8 cellular contexts compared by ENCODE assay signal in genomic region chr1:198179556-198179981, GRCh38. TPM values are rescaled to one million over a fixed set of nuclear protein-coding genes. Genes with fewer than 3 reads are reported as not detected.
DNase-seq lines count a peak whose midpoint lies in the region; TF ChIP-seq lines count a peak whose summit lies in the region.

No MANE protein-coding gene starts in this region.

- peaks cover 34% of the 10 kb centered on the region for H3K4me1 ChIP-seq in skeletal muscle satellite cell (ENCODE audit: control insufficient read depth, insufficient read depth, low read length)

- peak overlapping the region; percentile 72 for H3K4me2 ChIP-seq in skeletal muscle satellite cell (ENCODE audit: low read length)

- no peak for TF ChIP-seq CTCF in astrocyte of the spinal cord (IDR thresholded peaks at IDR 0.05; ENCODE audit: low read depth, low read length)

- H3K9me3 ChIP-seq in skeletal muscle satellite cell (replicated peaks; ENCODE audit: low read length): no peaks in the 10 kb centered on the region

- H3K9ac ChIP-seq in skeletal muscle satellite cell (ENCODE audit: low read depth, low read length): peak overlapping the region; percentile 24

- H3K27me3 ChIP-seq in skeletal muscle satellite cell (ENCODE audit: control insufficient read depth, insufficient read depth, low read length): no peaks in the 10 kb centered on the region

- in situ Hi-C loops in KBM-7 (cut with MboI; ENCODE audit: low pct_unique_long_range_greater_than_20kb, low sequenced_read_pairs) (no loop called here), astrocyte of the spinal cord (cut with HindIII; ENCODE audit: low sequenced_read_pairs) (no loop called here)

- no peaks in the 10 kb centered on the region for H3K36me3 ChIP-seq in skeletal muscle satellite cell (ENCODE audit: insufficient read depth, low read length)

- DNase-seq in SIG-M5 treated with dmso at 0.1 percent for 504 hours (lab: John Stamatoyannopoulos, UW; ENCODE audit: unreplicated experiment): peak; percentile 30
- DNase-seq in SIG-M5 (lab: John Stamatoyannopoulos, UW): no peak
- peak; percentile 75 for DNase-seq in KBM-7
- DNase-seq in astrocyte of the spinal cord (ENCODE audit: low read depth, low spot score): peak; percentile 87
- no peak for DNase-seq in RPMI8226
- DNase-seq in NCI-H1436 (lab: John Stamatoyannopoulos, UW): no peak
- DNase-seq in NCI-H226: no peak

- no peak overlapping the region for H3K4me3 ChIP-seq in astrocyte of the spinal cord (ENCODE audit: low read depth, low read length)
- H3K4me3 ChIP-seq in skeletal muscle satellite cell (ENCODE audit: low read length): peak overlapping the region; percentile 44

RNA-seq across cellular contexts. Expression of gene NEK7, which starts 22.8 kb away (rescaled TPM):
- total RNA-seq in skeletal muscle satellite cell (2012; rRNA removed): 48.9 and 62.5 TPM in 2 replicates

Comparison
In these comparisons a context has a peak if more than half of its experiments do, and no peak if none do; other contexts are left out.
1. DNase-seq: peak in SIG-M5 treated with dmso at 0.1 percent for 504 hours (single experiment), KBM-7 (single experiment) and astrocyte of the spinal cord (single experiment); none in SIG-M5 (single experiment), RPMI8226 (single experiment), NCI-H1436 (single experiment) and NCI-H226 (single experiment).